Comparison of ENCODE assay signal across 8 cellular contexts in the genomic region with DNA sequence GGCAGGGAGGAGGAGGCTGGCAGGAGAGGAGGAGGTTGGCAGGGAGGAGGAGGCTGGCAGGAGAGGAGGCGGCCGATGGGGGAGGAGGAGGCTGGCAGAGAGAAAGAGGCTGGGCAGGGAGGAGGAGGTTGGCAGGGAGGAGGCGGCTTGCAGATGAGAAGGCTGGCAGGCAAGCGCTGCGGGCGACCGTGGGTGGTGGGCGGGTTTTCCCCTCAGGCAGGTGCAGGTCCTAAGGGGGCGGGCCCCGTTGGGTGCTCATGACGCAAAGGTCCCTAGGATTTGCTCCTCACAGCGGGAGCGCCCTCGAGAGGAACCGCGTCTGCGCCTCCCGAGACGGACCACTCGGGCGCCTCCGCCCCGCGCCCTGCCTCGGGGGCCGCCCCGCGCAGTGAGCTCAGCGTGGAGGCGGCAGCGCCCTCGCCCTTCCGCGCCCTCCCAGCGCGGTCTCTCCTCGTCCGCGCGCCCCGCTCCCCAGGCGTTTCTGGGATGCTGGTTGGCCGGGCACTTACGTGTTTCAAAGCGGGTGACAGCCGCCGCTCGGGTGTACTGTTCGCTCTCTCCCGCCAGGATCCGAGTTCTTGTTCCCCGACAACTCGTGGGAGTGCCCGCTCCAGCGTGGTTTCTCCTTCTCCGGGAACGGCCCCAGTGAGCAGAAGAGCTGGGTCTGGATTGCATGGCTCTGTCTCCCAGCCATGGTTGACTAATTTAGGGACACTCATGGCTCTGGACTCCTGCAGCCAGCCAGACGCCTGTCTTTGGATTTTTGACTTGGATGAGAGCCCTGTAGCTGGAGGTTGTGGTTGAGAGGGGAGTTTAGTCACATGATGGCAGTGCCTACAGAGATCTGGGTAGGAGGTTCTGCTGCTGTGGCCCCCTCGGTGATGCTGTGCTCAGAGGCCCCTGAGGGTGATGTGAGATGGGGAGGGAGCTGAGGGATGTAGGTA.
DNase-seq lines count a peak whose midpoint lies in the region; ATAC-seq and TF ChIP-seq lines count a peak whose summit lies in the region.

No MANE protein-coding gene starts in this region.

- peaks cover 21% of the 10 kb centered on the region for H3K36me3 Mint-ChIP-seq in Calu3 (ENCODE audit: insufficient read depth, unreplicated experiment)

- H3K4me3 Mint-ChIP-seq in Calu3 (ENCODE audit: low read depth, unreplicated experiment), result peak overlapping the region; percentile 86

- BruUV-seq in Calu3 (replicated peaks; lab: Mats Ljungman, UMichigan), result no TSS peak

- H3K9me3 Mint-ChIP-seq in Calu3 (ENCODE audit: low read depth, unreplicated experiment), result peaks cover 2% of the 10 kb centered on the region

- peak overlapping the region; percentile 50 for H3K27ac Mint-ChIP-seq in Calu3 (ENCODE audit: unreplicated experiment)

- no peak for TF ChIP-seq CTCF in Calu3 (IDR thresholded peaks at IDR 0.05; ENCODE audit: unreplicated experiment)
- TF ChIP-seq CTCF in HL-60 (IDR thresholded peaks at IDR 0.05; ENCODE audit: insufficient read depth, low read length), result no peak
- peak; percentile 17 for TF ChIP-seq CTCF in foreskin keratinocyte (conservative IDR thresholded peaks at IDR 0.05)
- no peak for TF ChIP-seq CTCF in omental fat pad (IDR thresholded peaks at IDR 0.05)

- H3K4me3 ChIP-seq in HL-60 (replicated peaks; ENCODE audit: insufficient read depth, low read length), result peak overlapping the region; percentile 18

- no peaks in the 10 kb centered on the region for H3K27me3 Mint-ChIP-seq in Calu3 (ENCODE audit: unreplicated experiment)

- ATAC-seq in foreskin keratinocyte (peak; percentile 83), omental fat pad (ENCODE audit: low FRiP score) (peak; percentile 75)

- no peaks in the 10 kb centered on the region for H3K4me1 Mint-ChIP-seq in Calu3 (ENCODE audit: low read depth, unreplicated experiment)

- intact Hi-C loops in Calu3 (cut with micrococcal nuclease; ENCODE audit: unreplicated experiment), result no loop called here

- DNase-seq in Calu3 (peak; percentile 88), HL-60 (ENCODE audit: low read depth in 1 of 2, low spot score in 1 of 2) (peak; percentile 6 to 7), RPMI7951 (ENCODE audit: low read depth) (peak; percentile 34), foreskin keratinocyte (peak in 1 of 2 donors; percentile 27), omental fat pad (ENCODE audit: low spot score) (no peak), superior temporal gyrus (ENCODE audit: extremely low spot score) (peak; percentile 33), ureter (ENCODE audit: low spot score) (no peak)
- peak; percentile 63 for DNase-seq in activated gamma-delta T cell treated with anti-CD3 and anti-CD28 coated beads, Interleukin-2, amount 50 U/mL, for 16 hours (ENCODE audit: low read depth)

- peaks cover 22% of the 10 kb centered on the region for H3K27me3 ChIP-seq in HL-60 (ENCODE audit: insufficient read depth, poor library complexity, severe bottlenecking)
- H3K27me3 ChIP-seq in foreskin keratinocyte, result peaks cover 26% of the 10 kb centered on the region

- no peaks in the 10 kb centered on the region for H3K4me1 ChIP-seq in foreskin keratinocyte

- H3K27ac ChIP-seq in HL-60 (replicated peaks) (no peak overlapping the region), foreskin keratinocyte (no peak overlapping the region)

- CTCF ChIA-PET in Calu3 (lab: Charles Lee), result interaction anchor here (0.7 kb wide), 1 partner anchor 217 kb away, joined by 3 read pairs; no protein-coding TSS in a partner anchor

Comparison
In these comparisons a context has a peak if more than half of its experiments do, and no peak if none do; other contexts are left out.
1. DNase-seq: peak in Calu3 (single experiment), HL-60 (2 of 2), RPMI7951 (single experiment), activated gamma-delta T cell treated with anti-CD3 and anti-CD28 coated beads, Interleukin-2, amount 50 U/mL, for 16 hours (single experiment) and superior temporal gyrus (single experiment); none in omental fat pad (single experiment) and ureter (single experiment).